In the genomic region with DNA sequence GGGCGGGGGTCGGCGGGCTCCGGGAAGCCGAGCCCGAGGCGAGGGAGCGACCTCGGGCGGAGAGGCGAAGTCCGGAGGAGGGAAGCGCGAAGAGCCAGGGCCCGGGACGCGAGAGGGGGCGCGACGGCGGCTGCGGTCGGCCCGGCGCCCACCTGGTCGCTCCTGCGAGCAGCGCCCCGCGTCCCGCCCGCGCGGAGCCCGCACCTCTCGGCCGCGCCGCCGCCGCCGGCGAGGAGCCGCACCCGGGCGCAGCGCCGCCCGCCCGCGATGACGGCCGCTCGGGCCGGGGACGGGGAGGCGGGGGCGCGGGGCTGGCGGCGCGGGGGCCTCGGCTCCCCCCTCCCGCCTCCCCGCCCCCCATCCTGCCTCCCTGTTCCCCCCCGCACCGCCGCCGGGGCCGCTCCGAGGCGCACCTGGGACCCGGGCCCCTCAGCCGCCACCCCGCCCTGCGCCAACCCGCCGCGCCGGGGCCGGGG, we compare ENCODE assay signal across 1 cellular context.
TF ChIP-seq lines count a peak whose summit lies in the region.

No MANE protein-coding gene starts in this region.

TF ChIP-seq in endothelial cell of umbilical vein, 7 proteins besides CTCF, POLR2A, EP300 and RAD21:
- TF ChIP-seq MYC (IDR thresholded peaks at IDR 0.05; ENCODE audit: low read depth, low read length) (no peak), EZH2 (IDR thresholded peaks at IDR 0.05; ENCODE audit: borderline replicate concordance, low read depth, low read length, severe bottlenecking) (peak; percentile 81)
